Comparison of ENCODE assay signal across 12 cellular contexts in the genomic region with DNA sequence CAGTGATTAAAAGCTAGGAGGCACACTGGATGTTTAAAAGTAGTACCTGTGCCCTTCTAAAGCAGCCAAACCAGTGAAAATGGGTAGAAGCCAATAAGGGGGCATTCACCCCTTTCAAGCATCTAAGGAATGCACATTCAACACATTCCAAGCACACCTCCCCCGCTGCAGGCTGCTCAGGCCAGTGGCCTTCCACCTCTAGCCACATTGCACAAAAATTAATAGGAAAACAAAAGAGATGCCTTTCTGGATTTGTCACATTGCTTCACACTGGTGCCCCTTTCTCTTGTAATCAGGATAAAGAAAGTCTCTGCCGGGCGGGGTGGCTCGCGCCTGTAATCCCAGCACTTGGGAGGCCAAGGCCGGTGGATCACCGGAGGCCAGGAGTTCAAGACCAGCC.
DNase-seq lines count a peak whose midpoint lies in the region; ATAC-seq and TF ChIP-seq lines count a peak whose summit lies in the region.
"Had no signal": no experiment of that assay in that cellular context is flagged by ENCODE, and none has a peak within 500 bp of the region (broad histone marks: within the 10 kb centered on the region; RNA-seq: fewer than 3 reads in every experiment).

No MANE protein-coding gene starts in this region.

- DNase-seq in Calu3 (peak; percentile 65), NCI-H226 (peak; percentile 92), endodermal cell (peak; percentile 83), myocyte (ENCODE audit: low read depth) (peak; percentile 43), endothelial cell (ENCODE audit: low spot score) (no peak), C1 segment of cervical spinal cord (lab: John Stamatoyannopoulos, UW) (no peak)
- DNase-seq: activated T-cell treated with anti-CD3 and anti-CD28 coated beads, Interleukin-2, amount 50 U/mL, for 4 hours had no signal

- H3K4me1 Mint-ChIP-seq in Calu3 (ENCODE audit: low read depth, unreplicated experiment): peaks cover 7% of the 10 kb centered on the region
- peaks cover 4% of the 10 kb centered on the region for H3K4me1 Mint-ChIP-seq in endodermal cell
- H3K4me1 Mint-ChIP-seq in endothelial cell (ENCODE audit: unreplicated experiment): no peaks in the 10 kb centered on the region
- H3K4me1 Mint-ChIP-seq: central memory CD8-positive, alpha-beta T cell had no signal

- no TSS peak for BruUV-seq in Calu3 (replicated peaks; lab: Mats Ljungman, UMichigan)

- ATAC-seq in GM21723 (IDR thresholded peaks at IDR 0.05; ENCODE audit: unreplicated experiment): no peak
- ATAC-seq in GM18861 (IDR thresholded peaks at IDR 0.05; ENCODE audit: unreplicated experiment): no peak
- ATAC-seq: activated T-cell treated with anti-CD3 and anti-CD28 coated beads, Interleukin-2, amount 50 U/mL, for 4 hours had no signal

- H3K9ac ChIP-seq in endodermal cell (ENCODE audit: extremely low read depth, low read length, poor library complexity, severe bottlenecking): no peak overlapping the region

- no peaks in the 10 kb centered on the region for H3K4me1 ChIP-seq in endodermal cell (ENCODE audit: control insufficient read depth, insufficient read depth, low read length)

- H3K36me3 Mint-ChIP-seq in Calu3 (ENCODE audit: insufficient read depth, unreplicated experiment) (peaks cover 6% of the 10 kb centered on the region), endodermal cell (ENCODE audit: low read depth) (no peaks in the 10 kb centered on the region), endothelial cell (ENCODE audit: low read depth, unreplicated experiment) (no peaks in the 10 kb centered on the region)

- TF ChIP-seq CTCF in Calu3 (IDR thresholded peaks at IDR 0.05; ENCODE audit: unreplicated experiment) (no peak), endodermal cell (conservative IDR thresholded peaks at IDR 0.05) (no peak), endothelial cell (IDR thresholded peaks at IDR 0.05; ENCODE audit: unreplicated experiment) (no peak)

- H3K9me3 ChIP-seq in endodermal cell (ENCODE audit: control insufficient read depth, low read length): no peaks in the 10 kb centered on the region
- H3K9me3 ChIP-seq: heart left ventricle, ovary had no signal

- H3K27ac Mint-ChIP-seq in Calu3 (ENCODE audit: unreplicated experiment) (peak overlapping the region; percentile 23), endodermal cell (peak overlapping the region; percentile 85), endothelial cell (ENCODE audit: unreplicated experiment) (no peak overlapping the region)

- no peaks in the 10 kb centered on the region for H3K27me3 Mint-ChIP-seq in Calu3 (ENCODE audit: unreplicated experiment)
- no peaks in the 10 kb centered on the region for H3K27me3 Mint-ChIP-seq in endodermal cell (ENCODE audit: insufficient read depth)
- H3K27me3 Mint-ChIP-seq in endothelial cell (ENCODE audit: unreplicated experiment): no peaks in the 10 kb centered on the region
- H3K27me3 Mint-ChIP-seq: central memory CD8-positive, alpha-beta T cell had no signal

- H3K9me3 Mint-ChIP-seq in Calu3 (ENCODE audit: low read depth, unreplicated experiment) (no peaks in the 10 kb centered on the region), endodermal cell (no peaks in the 10 kb centered on the region), endothelial cell (ENCODE audit: unreplicated experiment) (no peaks in the 10 kb centered on the region)
- H3K9me3 Mint-ChIP-seq: central memory CD8-positive, alpha-beta T cell had no signal

- no peaks in the 10 kb centered on the region for H3K36me3 ChIP-seq in endodermal cell (ENCODE audit: control insufficient read depth, insufficient read depth, low read length)
- H3K36me3 ChIP-seq: heart left ventricle, ovary had no signal

- intact Hi-C loops in Calu3 (cut with micrococcal nuclease; ENCODE audit: unreplicated experiment): no loop called here

- no peak overlapping the region for H3K4me3 ChIP-seq in endodermal cell (ENCODE audit: low read length)
- H3K4me3 ChIP-seq: heart left ventricle, ovary had no signal

- H3K27me3 ChIP-seq in endodermal cell (ENCODE audit: control insufficient read depth, insufficient read depth, low read length, poor library complexity, severe bottlenecking): no peaks in the 10 kb centered on the region
- H3K27me3 ChIP-seq: heart left ventricle, ovary had no signal

- CTCF ChIA-PET in Calu3 (lab: Charles Lee): no interaction called here

- H3K4me3 Mint-ChIP-seq in Calu3 (ENCODE audit: low read depth, unreplicated experiment) (no peak overlapping the region), endodermal cell (no peak overlapping the region), endothelial cell (ENCODE audit: unreplicated experiment) (no peak overlapping the region)
- H3K4me3 Mint-ChIP-seq: activated T-cell treated with anti-CD3 and anti-CD28 coated beads, Interleukin-2, amount 50 U/mL, for 4 hours; central memory CD8-positive, alpha-beta T cell had no signal

- no peak overlapping the region for H3K27ac ChIP-seq in endodermal cell (ENCODE audit: low read depth, low read length)
- H3K27ac ChIP-seq: heart left ventricle, ovary had no signal

- 67 to 85% methylated on average over 7 of the region's 7 CpGs for WGBS in endodermal cell (ENCODE audit: insufficient coverage in 1 of 2, insufficient read length in 1 of 2), 2 experiments

Comparison
In these comparisons a context has a peak if more than half of its experiments do, and no peak if none do; other contexts are left out.
1. DNase-seq: peak in Calu3 (single experiment), NCI-H226 (single experiment), endodermal cell (single experiment) and myocyte (single experiment); none in endothelial cell (single experiment) and C1 segment of cervical spinal cord (0 of 14).